In the genomic region with DNA sequence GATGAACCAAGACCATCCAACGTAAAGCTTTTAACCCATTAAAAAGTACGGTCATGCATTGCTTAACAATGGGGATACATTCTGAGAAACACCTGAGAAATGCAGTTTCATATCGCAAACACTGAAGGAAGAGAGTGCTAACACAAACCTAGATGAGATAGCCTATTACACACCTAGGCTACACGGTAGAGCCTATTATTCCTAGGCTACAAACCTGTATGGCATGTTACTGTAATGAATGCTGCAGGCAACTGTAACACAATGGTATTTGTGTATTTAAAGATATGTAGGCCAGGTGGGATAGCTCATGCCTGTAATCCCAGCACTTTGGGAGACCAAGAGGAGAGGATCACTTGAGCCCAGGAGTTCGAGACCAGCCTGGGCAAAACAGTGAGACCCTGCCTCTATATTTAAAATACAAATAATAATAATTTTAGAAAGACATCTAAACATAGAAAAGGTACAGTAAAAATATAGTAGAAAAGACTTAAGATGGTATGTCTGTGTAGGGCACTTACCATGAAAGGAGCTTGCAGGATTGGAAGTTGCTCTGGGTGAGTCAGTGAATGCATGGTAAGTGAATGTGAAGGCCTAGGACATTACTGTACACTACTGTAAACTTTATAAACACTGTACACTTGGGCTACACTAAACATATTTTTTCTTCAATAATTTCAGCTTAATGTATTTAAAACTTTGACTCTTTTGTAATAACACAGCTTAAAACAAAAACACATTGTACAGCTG, we compare ENCODE assay signal across 7 cellular contexts. TPM values are rescaled to one million over a fixed set of nuclear protein-coding genes. Genes with fewer than 3 reads are reported as not detected.
DNase-seq lines count a peak whose midpoint lies in the region; ATAC-seq, FAIRE-seq and TF ChIP-seq lines count a peak whose summit lies in the region.
"Not testable (repeated sequence)": the region's sequence is repeated elsewhere in the genome, so short reads cannot be mapped to it uniquely, and the experiment has no call there.

No MANE protein-coding gene starts in this region.

- H3K79me1 ChIP-seq in mesenchymal stem cell (replicated peaks; ENCODE audit: low read length, poor library complexity, severe bottlenecking) = not testable (repeated sequence)

- H4K91ac ChIP-seq in mesenchymal stem cell (ENCODE audit: low read length) = not testable (repeated sequence)

- H3K23ac ChIP-seq in mesenchymal stem cell (ENCODE audit: low read length in 2 of 2) = not testable (repeated sequence)

- peaks cover 40% of the 10 kb centered on the region for H3K4me1 Mint-ChIP-seq in CD4-positive, alpha-beta T cell (ENCODE audit: low read depth)
- peaks cover 34% of the 10 kb centered on the region for H3K4me1 Mint-ChIP-seq in HFFc6 (ENCODE audit: low read depth)

- H3K27me3 Mint-ChIP-seq in CD4-positive, alpha-beta T cell; HFFc6 (ENCODE audit: insufficient read depth): not testable (repeated sequence)

- not testable (repeated sequence) for H2BK15ac ChIP-seq in mesenchymal stem cell (ENCODE audit: low read depth, poor library complexity, severe bottlenecking)

- H3K4me1 ChIP-seq in mesenchymal stem cell (ENCODE audit: control insufficient read depth, insufficient read depth, low read depth, low read length) = peaks cover 13% of the 10 kb centered on the region

- not testable (repeated sequence) for ATAC-seq in CD4-positive, alpha-beta T cell (ENCODE audit: poor library complexity)

- not testable (repeated sequence) for H3K36me3 Mint-ChIP-seq in CD4-positive, alpha-beta T cell (ENCODE audit: low read depth); HFFc6 (ENCODE audit: low read depth)

- H2AFZ ChIP-seq in mesenchymal stem cell (ENCODE audit: low read depth, low read length) = not testable (repeated sequence)

- not testable (repeated sequence) for H2BK12ac ChIP-seq in mesenchymal stem cell (ENCODE audit: low read length in 2 of 2)

- not testable (repeated sequence) for H2BK5ac ChIP-seq in mesenchymal stem cell (ENCODE audit: low read depth, low read length, poor library complexity, severe bottlenecking)

- FAIRE-seq in urothelium cell line (lab: Jason Lieb, UNC) = peak; percentile 93

- not testable (repeated sequence) for H3K36me3 ChIP-seq in mesenchymal stem cell (ENCODE audit: control insufficient read depth in 1 of 2, insufficient read depth in 2 of 2, low read depth in 1 of 2, low read length in 2 of 2)

- H3K4me3 Mint-ChIP-seq in CD4-positive, alpha-beta T cell = peak overlapping the region; percentile 45
- not testable (repeated sequence) for H3K4me3 Mint-ChIP-seq in HFFc6

- H3K14ac ChIP-seq in mesenchymal stem cell (ENCODE audit: low read length in 2 of 2) = not testable (repeated sequence)

- not testable (repeated sequence) for H3K18ac ChIP-seq in mesenchymal stem cell (ENCODE audit: low read depth in 1 of 2, low read length in 2 of 2)

- H3K4ac ChIP-seq in mesenchymal stem cell (ENCODE audit: low read depth in 1 of 2, low read length in 2 of 2) = not testable (repeated sequence)

- intact Hi-C loops in CD4-positive, alpha-beta T cell (cut with DNase I, micrococcal nuclease) = not testable (repeated sequence)

- peak overlapping the region; percentile 70 for H3K27ac Mint-ChIP-seq in CD4-positive, alpha-beta T cell
- not testable (repeated sequence) for H3K27ac Mint-ChIP-seq in HFFc6

- not testable (repeated sequence) for DNase-seq in CD4-positive, alpha-beta T cell; urothelium cell line (ENCODE audit: low spot score)
- DNase-seq in ELR (ENCODE audit: low read depth) (peak; percentile 70), HFFc6 (peak; percentile 30), NCI-H2029 (lab: John Stamatoyannopoulos, UW) (peak; percentile 35), amniotic epithelial cell (ENCODE audit: low read depth) (peak; percentile 45), mesenchymal stem cell (peak; percentile 66)

- not testable (repeated sequence) for H3K4me2 ChIP-seq in mesenchymal stem cell (ENCODE audit: low read length, poor library complexity, severe bottlenecking)

- H2BK120ac ChIP-seq in mesenchymal stem cell (ENCODE audit: low read depth, low read length) = not testable (repeated sequence)

- POLR2A ChIA-PET in CD4-positive, alpha-beta T cell (lab: Charles Lee) = interaction anchor here (0.6 kb wide), 1 partner anchor 67 kb away, joined by 3 read pairs; no protein-coding TSS in a partner anchor

- H3K27ac ChIP-seq in CD4-positive, alpha-beta T cell (ENCODE audit: low read depth, low read length); mesenchymal stem cell (ENCODE audit: low read length, poor library complexity, severe bottlenecking): not testable (repeated sequence)

- 67% methylated on average over 3 of the region's 5 CpGs for WGBS in mesenchymal stem cell

- not testable (repeated sequence) for H3K27me3 ChIP-seq in CD4-positive, alpha-beta T cell (ENCODE audit: control insufficient read depth, insufficient read depth, low read length); mesenchymal stem cell (ENCODE audit: control insufficient read depth in 1 of 2, insufficient read depth in 1 of 2, low read length in 2 of 2)

- H3K9me3 Mint-ChIP-seq in CD4-positive, alpha-beta T cell; HFFc6: not testable (repeated sequence)

- H3K9ac ChIP-seq in mesenchymal stem cell (ENCODE audit: low read length) = not testable (repeated sequence)

- TF ChIP-seq CTCF in CD4-positive, alpha-beta T cell (IDR thresholded peaks at IDR 0.05); HFFc6 (IDR thresholded peaks at IDR 0.05): not testable (repeated sequence)

- H2AK5ac ChIP-seq in mesenchymal stem cell (ENCODE audit: low read length, severe bottlenecking) = not testable (repeated sequence)

- CTCF ChIA-PET in CD4-positive, alpha-beta T cell (lab: Charles Lee) = interaction anchor here (0.6 kb wide), 1 partner anchor 213 kb away, joined by 3 read pairs; no protein-coding TSS in a partner anchor

- not testable (repeated sequence) for H3K4me3 ChIP-seq in mesenchymal stem cell (ENCODE audit: insufficient read depth in 1 of 2, low read depth in 1 of 2, low read length in 2 of 2)

- not testable (repeated sequence) for H4K8ac ChIP-seq in mesenchymal stem cell (ENCODE audit: low read length)

- not testable (repeated sequence) for H3K9me3 ChIP-seq in CD4-positive, alpha-beta T cell (ENCODE audit: control insufficient read depth, low read length); mesenchymal stem cell (ENCODE audit: control insufficient read depth, low read length)

RNA-seq across cellular contexts. Expression of gene GCH1, which starts 4.6 kb away (rescaled TPM):
- total RNA-seq in CD4-positive, alpha-beta T cell = 10 to 100 TPM; 18.4 to 20.4 TPM
- under 1 TPM; 0.20 to 0.45 (median 0.31) TPM for total RNA-seq in HFFc6 (2021; fragmentation: NEBNext Ultra II Directional; extraction: Animal tissue kit (Norgen Biotek cat#: 25700))
- polyA plus RNA-seq in mesenchymal stem cell (2013, experiment 1 of 2) = 3.6 TPM
- polyA plus RNA-seq in mesenchymal stem cell (2013, experiment 2 of 2) = 4.0 TPM

Comparison
In these comparisons a context has a peak if more than half of its experiments do, and no peak if none do; other contexts are left out.
1. RNA of gene GCH1, which starts 4.6 kb away (total RNA-seq): 18.4 to 20.4 TPM in CD4-positive, alpha-beta T cell; 0.20 to 0.45 TPM in HFFc6; every median in the first group is over 10 times any median in the second.